ENCODE assay signal across 9 cellular contexts in the genomic region with DNA sequence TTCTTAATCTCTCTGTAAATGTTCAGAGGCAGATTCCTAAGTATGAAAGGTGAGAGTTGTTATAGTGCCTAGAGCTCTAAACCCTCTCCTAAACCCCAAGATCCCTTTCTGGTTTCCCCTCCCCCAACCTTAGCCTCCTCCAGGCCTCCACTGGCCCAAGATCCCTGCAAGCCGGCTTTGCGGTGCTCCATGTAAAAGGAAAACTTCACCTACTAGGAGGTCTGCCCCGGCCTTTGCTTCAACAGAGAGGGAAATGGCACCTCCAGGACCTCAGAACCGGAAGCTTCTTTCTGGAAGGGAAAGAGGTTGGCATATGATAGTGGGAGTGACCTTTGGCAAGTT. TPM values are rescaled to one million over a fixed set of nuclear protein-coding genes. Genes with fewer than 3 reads are reported as not detected.
A peak's percentile ranks its signal among the peaks of the same experiment; 100 is the strongest.
DNase-seq lines count a peak whose midpoint lies in the region; ATAC-seq and TF ChIP-seq lines count a peak whose summit lies in the region.
"Had no signal": no experiment of that assay in that cellular context is flagged by ENCODE, and none has a peak within 500 bp of the region (broad histone marks: within the 10 kb centered on the region; RNA-seq: fewer than 3 reads in every experiment).

No MANE protein-coding gene starts in this region.

- peaks cover 62% of the 10 kb centered on the region for H4K20me1 ChIP-seq in hepatocyte (ENCODE audit: insufficient read depth, poor library complexity, severe bottlenecking)

- DNase-seq in activated CD8-positive, alpha-beta T cell treated with anti-CD3 and anti-CD28 coated beads, Interleukin-2, amount 10 ng/mL, durations not matched to agents 7 days and 5 days: no peak
- DNase-seq in hepatocyte (ENCODE audit: low spot score) (no peak), SKM-1 (lab: John Stamatoyannopoulos, UW; ENCODE audit: unreplicated experiment) (no peak)
- DNase-seq in stimulated activated effector memory CD8-positive, alpha-beta T cell treated with anti-CD3 and anti-CD28 coated beads, Interleukin-12 subunit alpha, Interleukin-12 subunit beta, amount 100 ng/mL, for 72 hours (ENCODE audit: low spot score in 2 of 2): no peak
- no peak for DNase-seq in stimulated activated CD8-positive, alpha-beta memory T cell treated with anti-CD3 and anti-CD28 coated beads, Interleukin-4, amount 100 ng/mL, for 48 hours
- DNase-seq: NCI-H1092 treated with DMSO at 0.1 percent for 48 hours had no signal

- POLR2A ChIA-PET in HEK293 (lab: Yijun Ruan, JAX): interaction anchor here (1.4 kb wide), 1 partner anchor 149 kb away, joined by 3 read pairs; the partner anchor contains the start of gene BFSP1
- POLR2A ChIA-PET in activated CD8-positive, alpha-beta T cell treated with anti-CD3 and anti-CD28 coated beads, Interleukin-2, amount 10 ng/mL, durations not matched to agents 7 days and 5 days (lab: Charles Lee): no interaction called here

- H3K4me1 Mint-ChIP-seq in activated CD8-positive, alpha-beta T cell treated with anti-CD3 and anti-CD28 coated beads, Interleukin-2, amount 10 ng/mL, durations not matched to agents 7 days and 5 days (ENCODE audit: low read depth): peaks cover 37% of the 10 kb centered on the region
- H3K4me1 Mint-ChIP-seq in stimulated activated effector memory CD8-positive, alpha-beta T cell treated with anti-CD3 and anti-CD28 coated beads, Interleukin-12 subunit alpha, Interleukin-12 subunit beta, amount 100 ng/mL, for 72 hours: peaks cover 41% of the 10 kb centered on the region

- ATAC-seq in activated CD8-positive, alpha-beta T cell treated with anti-CD3 and anti-CD28 coated beads, Interleukin-2, amount 10 ng/mL, durations not matched to agents 7 days and 5 days: no peak
- no peak for ATAC-seq in stimulated activated effector memory CD8-positive, alpha-beta T cell treated with anti-CD3 and anti-CD28 coated beads, Interleukin-12 subunit alpha, Interleukin-12 subunit beta, amount 100 ng/mL, for 72 hours
- no peak for ATAC-seq in HG02884 (IDR thresholded peaks at IDR 0.05; ENCODE audit: unreplicated experiment)
- ATAC-seq in HG03354 (IDR thresholded peaks at IDR 0.05; ENCODE audit: poor library complexity, severe bottlenecking, unreplicated experiment): no peak

- peak overlapping the region; percentile 81 for H3K27ac Mint-ChIP-seq in activated CD8-positive, alpha-beta T cell treated with anti-CD3 and anti-CD28 coated beads, Interleukin-2, amount 10 ng/mL, durations not matched to agents 7 days and 5 days
- peak overlapping the region; percentile 89 for H3K27ac Mint-ChIP-seq in stimulated activated effector memory CD8-positive, alpha-beta T cell treated with anti-CD3 and anti-CD28 coated beads, Interleukin-12 subunit alpha, Interleukin-12 subunit beta, amount 100 ng/mL, for 72 hours

- H3K4me3 Mint-ChIP-seq in activated CD8-positive, alpha-beta T cell treated with anti-CD3 and anti-CD28 coated beads, Interleukin-2, amount 10 ng/mL, durations not matched to agents 7 days and 5 days: peak overlapping the region; percentile 78
- H3K4me3 Mint-ChIP-seq in stimulated activated effector memory CD8-positive, alpha-beta T cell treated with anti-CD3 and anti-CD28 coated beads, Interleukin-12 subunit alpha, Interleukin-12 subunit beta, amount 100 ng/mL, for 72 hours: peak overlapping the region; percentile 64

- WGBS in hepatocyte (ENCODE audit: low lambda C conversion rate, missing lambda C conversion rate): 31% methylated on average over 4 of the region's 4 CpGs

- H3K9me2 ChIP-seq in hepatocyte (replicated peaks; ENCODE audit: insufficient read depth): no peaks in the 10 kb centered on the region

- H2AFZ ChIP-seq in hepatocyte: no peak overlapping the region

- H3K4me2 ChIP-seq in hepatocyte: peak overlapping the region; percentile 82

- peaks cover 5% of the 10 kb centered on the region; the same call in 1 of the 2 replicates for H3K4me1 ChIP-seq in HEK293 (ENCODE audit: control insufficient read depth, insufficient read depth, low read length)
- peaks cover 59% of the 10 kb centered on the region for H3K4me1 ChIP-seq in hepatocyte (ENCODE audit: insufficient read depth)

- H3K36me3 Mint-ChIP-seq in activated CD8-positive, alpha-beta T cell treated with anti-CD3 and anti-CD28 coated beads, Interleukin-2, amount 10 ng/mL, durations not matched to agents 7 days and 5 days (ENCODE audit: low read depth): peaks cover 33% of the 10 kb centered on the region
- H3K36me3 Mint-ChIP-seq in stimulated activated effector memory CD8-positive, alpha-beta T cell treated with anti-CD3 and anti-CD28 coated beads, Interleukin-12 subunit alpha, Interleukin-12 subunit beta, amount 100 ng/mL, for 72 hours: peaks cover 13% of the 10 kb centered on the region

- TF ChIP-seq CTCF in HEK293 (tag by site-specific recombination; IDR thresholded peaks at IDR 0.05): no peak
- no peak for TF ChIP-seq CTCF in hepatocyte (IDR thresholded peaks at IDR 0.05; ENCODE audit: poor library complexity)

- H3K27me3 ChIP-seq in hepatocyte: no peaks in the 10 kb centered on the region

- no peak overlapping the region; the same call in 1 of the 2 replicates for H3K4me3 ChIP-seq in HEK293 (ENCODE audit: low read depth, low read length)
- peak overlapping the region; percentile 88 for H3K4me3 ChIP-seq in hepatocyte

- peaks cover 9% of the 10 kb centered on the region for H3K27me3 Mint-ChIP-seq in activated CD8-positive, alpha-beta T cell treated with anti-CD3 and anti-CD28 coated beads, Interleukin-2, amount 10 ng/mL, durations not matched to agents 7 days and 5 days (ENCODE audit: low read depth)

- H3K9me3 Mint-ChIP-seq in activated CD8-positive, alpha-beta T cell treated with anti-CD3 and anti-CD28 coated beads, Interleukin-2, amount 10 ng/mL, durations not matched to agents 7 days and 5 days (ENCODE audit: insufficient read depth): no peaks in the 10 kb centered on the region
- H3K9me3 Mint-ChIP-seq in stimulated activated effector memory CD8-positive, alpha-beta T cell treated with anti-CD3 and anti-CD28 coated beads, Interleukin-12 subunit alpha, Interleukin-12 subunit beta, amount 100 ng/mL, for 72 hours: no peaks in the 10 kb centered on the region

- peaks cover 64% of the 10 kb centered on the region for H3K79me2 ChIP-seq in hepatocyte

- H3K9me3 ChIP-seq in HEK293 (ENCODE audit: control insufficient read depth, insufficient read depth, low read depth, low read length) (no peaks in the 10 kb centered on the region), hepatocyte (ENCODE audit: low read depth) (no peaks in the 10 kb centered on the region)

- H3K36me3 ChIP-seq in HEK293 (ENCODE audit: control insufficient read depth in 2 of 2, insufficient read depth in 1 of 2, low read length in 2 of 2): peaks cover 0 to 44% of the 10 kb centered on the region in 2 experiments; a peak in 2 of 3 replicates
- H3K36me3 ChIP-seq in hepatocyte (replicated peaks; ENCODE audit: insufficient read depth, low read depth): no peaks in the 10 kb centered on the region

- H3K27ac ChIP-seq in HEK293 (ENCODE audit: extremely low read depth, low read depth, low read length) (no peak overlapping the region), hepatocyte (peak overlapping the region; percentile 99)

- CTCF ChIA-PET in HEK293 (lab: Yijun Ruan, JAX): interaction anchor here (0.6 to 1.6 kb wide), 7 partner anchors 14 to 284 kb away, joined by 3 to 9 read pairs (median 3); no protein-coding TSS in a partner anchor
- CTCF ChIA-PET in activated CD8-positive, alpha-beta T cell treated with anti-CD3 and anti-CD28 coated beads, Interleukin-2, amount 10 ng/mL, durations not matched to agents 7 days and 5 days (lab: Charles Lee): interaction anchor here (1.3 to 4.7 kb wide), 4 partner anchors 13 to 259 kb away, joined by 4 to 64 read pairs (median 24); no protein-coding TSS in a partner anchor

TF ChIP-seq in HEK293, 187 proteins besides CTCF, POLR2A, EP300 and RAD21:
- TF ChIP-seq TRIM28 (IDR thresholded peaks at IDR 0.05; ENCODE audit: borderline replicate concordance, low read length): 0 out of 2 replicates have a peak, but pooled peaks have one; percentile 14
- TF ChIP-seq ZEB2 (tag by site-specific recombination; IDR thresholded peaks at IDR 0.05): no peak

RNA-seq across cellular contexts. Expression of gene RRBP1, which starts 2.3 kb away (rescaled TPM):
- total RNA-seq in activated CD8-positive, alpha-beta T cell treated with anti-CD3 and anti-CD28 coated beads, Interleukin-2, amount 10 ng/mL, durations not matched to agents 7 days and 5 days: 10 to 100 TPM; 64.3 to 66.7 TPM
- total RNA-seq in hepatocyte: 182 and 193 TPM in 2 replicates
- 242 and 274 TPM in 2 replicates for polyA plus RNA-seq in hepatocyte

RNA-seq across cellular contexts. Expression of gene BANF2, which starts 20.0 kb away (rescaled TPM):
- total RNA-seq in activated CD8-positive, alpha-beta T cell treated with anti-CD3 and anti-CD28 coated beads, Interleukin-2, amount 10 ng/mL, durations not matched to agents 7 days and 5 days: not detected
- total RNA-seq in hepatocyte: not detected in 2 replicates
- polyA plus RNA-seq in hepatocyte: not detected in 2 replicates
